In genomic region chr7:141073173-141073640, GRCh38 we compare ENCODE assay signal across 8 cellular contexts. TPM values are rescaled to one million over a fixed set of nuclear protein-coding genes. Genes with fewer than 3 reads are reported as not detected.
DNase-seq lines count a peak whose midpoint lies in the region; FAIRE-seq and TF ChIP-seq lines count a peak whose summit lies in the region.

No MANE protein-coding gene starts in this region.

- H2AFZ ChIP-seq in OCI-LY3 (ENCODE audit: low read depth, low read length) (peak overlapping the region; percentile 63; the same call in 1 of the 2 replicates), mammary epithelial cell (ENCODE audit: low read depth, low read length) (peak overlapping the region; percentile 33)

- no peak overlapping the region for H3K27ac ChIP-seq in OCI-LY3 (ENCODE audit: low read length)
- H3K27ac ChIP-seq in mammary epithelial cell (ENCODE audit: insufficient read depth, low read depth, low read length), result no peak overlapping the region
- no peak overlapping the region for H3K27ac ChIP-seq in kidney (ENCODE audit: low read depth in 2 of 2, low read length in 2 of 2)

- peaks cover 10% of the 10 kb centered on the region; the same call in 1 of the 2 replicates for H3K4me1 ChIP-seq in OCI-LY3 (ENCODE audit: low read length)
- peaks cover 24% of the 10 kb centered on the region for H3K4me1 ChIP-seq in mammary epithelial cell (ENCODE audit: insufficient read depth, low read length)
- H3K4me1 ChIP-seq in kidney (ENCODE audit: control insufficient read depth in 1 of 2, insufficient read depth in 1 of 2, low read depth in 1 of 2, low read length in 2 of 2), result peaks cover 0 to 20% of the 10 kb centered on the region in 2 donors

- no peak for FAIRE-seq in kidney (lab: Jason Lieb, UNC)

- dilution Hi-C loops in mammary epithelial cell (cut with HindIII; ENCODE audit: low sequenced_read_pairs), result no loop called here

- in situ Hi-C loops in mammary epithelial cell (cut with MboI; ENCODE audit: low sequenced_read_pairs in 2 of 2), result no loop called here

- H3K27me3 ChIP-seq in OCI-LY3 (ENCODE audit: low read depth, low read length) (no peaks in the 10 kb centered on the region), mammary epithelial cell (ENCODE audit: insufficient read depth, low read length) (peaks cover 44% of the 10 kb centered on the region)

- H3K36me3 ChIP-seq in OCI-LY3 (replicated peaks; ENCODE audit: low read depth, low read length) (no peaks in the 10 kb centered on the region), mammary epithelial cell (ENCODE audit: insufficient read depth, low read length) (no peaks in the 10 kb centered on the region), kidney (ENCODE audit: control insufficient read depth in 1 of 2, insufficient read depth in 2 of 2, low read length in 2 of 2) (no peaks in the 10 kb centered on the region)

- TF ChIP-seq CTCF in OCI-LY3 (IDR thresholded peaks at IDR 0.05; ENCODE audit: low read depth, low read length), result no peak
- TF ChIP-seq CTCF in mammary epithelial cell (conservative IDR thresholded peaks at IDR 0.05 in 1 of 2, IDR thresholded peaks at IDR 0.05 in 1 of 2; ENCODE audit: extremely low read depth in 1 of 2, insufficient read depth in 1 of 2, low read depth in 1 of 2, low read length in 2 of 2), result no peak
- TF ChIP-seq CTCF in kidney (IDR thresholded peaks at IDR 0.05; ENCODE audit: borderline replicate concordance, extremely low read depth, insufficient read depth), result no peak

- H4K20me1 ChIP-seq in OCI-LY3 (ENCODE audit: insufficient read depth, low read length), result no peaks in the 10 kb centered on the region
- peaks cover 3% of the 10 kb centered on the region for H4K20me1 ChIP-seq in mammary epithelial cell (ENCODE audit: insufficient read depth, low read length)

- H3K4me2 ChIP-seq in OCI-LY3 (ENCODE audit: low read length) (peak overlapping the region; percentile 89), mammary epithelial cell (ENCODE audit: insufficient read depth, low read depth, low read length) (peak overlapping the region; percentile 95)

- peaks cover 4% of the 10 kb centered on the region for H3K79me2 ChIP-seq in OCI-LY3 (ENCODE audit: low read length)
- H3K79me2 ChIP-seq in mammary epithelial cell (ENCODE audit: insufficient read depth, low read length), result no peaks in the 10 kb centered on the region

- intact Hi-C loops in mammary epithelial cell (cut with micrococcal nuclease), result loop anchor here (5.0 kb wide), 2 partner anchors 149 to 579 kb away; no protein-coding TSS in a partner anchor
- intact Hi-C loops in kidney (cut with DNase I), result no loop called here

- DNase-seq in NCI-H446 (lab: John Stamatoyannopoulos, UW), result peak; percentile 5 to 38
- no peak for DNase-seq in NCI-H446 treated with DMSO at 0.1 percent for 48 hours (lab: John Stamatoyannopoulos, UW)
- DNase-seq in mammary epithelial cell, result no peak
- peak; percentile 74 for DNase-seq in kidney
- DNase-seq in stimulated activated CD4-positive, alpha-beta T cell treated with anti-CD3 and anti-CD28 coated beads, Interleukin-4, amount 100 ng/mL, for 1 hour, result peak; percentile 17
- DNase-seq in AML-193 (lab: John Stamatoyannopoulos, UW), result no peak
- no peak for DNase-seq in NAMALWA (ENCODE audit: low spot score)

- H3K9ac ChIP-seq in OCI-LY3 (ENCODE audit: low read length) (peak overlapping the region; percentile 76; the same call in 1 of the 2 replicates), mammary epithelial cell (ENCODE audit: insufficient read depth, low read length) (no peak overlapping the region), kidney (ENCODE audit: low read length in 2 of 2) (no peak overlapping the region)

- H3K4me3 ChIP-seq in OCI-LY3 (ENCODE audit: low read length) (peak overlapping the region; percentile 81), mammary epithelial cell (replicated peaks in 1 of 3; ENCODE audit: insufficient read depth in 1 of 3, low read depth in 2 of 3, low read length in 3 of 3) (peak overlapping the region in 2 of 3 experiments; percentile 43 to 46), kidney (ENCODE audit: low read length in 2 of 2) (peak overlapping the region; percentile 33 to 57)

- H3K9me3 ChIP-seq in OCI-LY3 (ENCODE audit: insufficient read depth, low read length) (no peaks in the 10 kb centered on the region), mammary epithelial cell (replicated peaks; ENCODE audit: insufficient read depth, low read length) (no peaks in the 10 kb centered on the region), kidney (ENCODE audit: control insufficient read depth in 1 of 2, low read length in 2 of 2) (no peaks in the 10 kb centered on the region)

- no TSS peak for BruUV-seq in mammary epithelial cell (replicated peaks; lab: Mats Ljungman, UMichigan)

- CTCF ChIA-PET in mammary epithelial cell (lab: Charles Lee; ENCODE audit: low non-redundant PET), result no interaction called here

- WGBS in mammary epithelial cell (ENCODE audit: low coverage, missing lambda C conversion rate), result 0% methylated on average over 4 of the region's 60 CpGs

RNA-seq across cellular contexts. Expression of gene TMEM178B, which starts 0.7 kb away (rescaled TPM):
- total RNA-seq in mammary epithelial cell (under 1 TPM; 0.07 to 0.17 TPM), kidney (20.0 TPM)
- polyA plus RNA-seq in mammary epithelial cell (0.01 TPM), kidney (ENCODE audit: insufficient read depth, low read depth, low replicate concordance) (0.58 TPM)
- polyA minus RNA-seq in mammary epithelial cell, result not detected

RNA-seq across cellular contexts. Expression of gene MRPS33, which starts 58.5 kb away (rescaled TPM):
- total RNA-seq in mammary epithelial cell, result 10 to 100 TPM; 17.8 to 67.7 TPM
- polyA plus RNA-seq in mammary epithelial cell, result 44.3 TPM
- polyA minus RNA-seq in mammary epithelial cell, result 52.7 TPM
- total RNA-seq in kidney, result 43.6 TPM
- polyA plus RNA-seq in kidney (ENCODE audit: insufficient read depth, low read depth, low replicate concordance), result 137 TPM

Comparison
In these comparisons a context has a peak if more than half of its experiments do, and no peak if none do; other contexts are left out.
1. DNase-seq: peak in NCI-H446 (2 of 2), kidney (single experiment) and stimulated activated CD4-positive, alpha-beta T cell treated with anti-CD3 and anti-CD28 coated beads, Interleukin-4, amount 100 ng/mL, for 1 hour (single experiment); none in NCI-H446 treated with DMSO at 0.1 percent for 48 hours (single experiment), mammary epithelial cell (single experiment), AML-193 (0 of 2) and NAMALWA (single experiment).
2. RNA of gene TMEM178B, which starts 0.7 kb away (total RNA-seq): 20.0 TPM in kidney (single experiment); 0.07 to 0.17 TPM in mammary epithelial cell; every median in the first group is over 10 times any median in the second.
3. Peak in every context shown above with its lines, with median percentiles within 50 percentile points of each other: H3K4me3 ChIP-seq.